17 cellular contexts compared by ENCODE assay signal in the genomic region with DNA sequence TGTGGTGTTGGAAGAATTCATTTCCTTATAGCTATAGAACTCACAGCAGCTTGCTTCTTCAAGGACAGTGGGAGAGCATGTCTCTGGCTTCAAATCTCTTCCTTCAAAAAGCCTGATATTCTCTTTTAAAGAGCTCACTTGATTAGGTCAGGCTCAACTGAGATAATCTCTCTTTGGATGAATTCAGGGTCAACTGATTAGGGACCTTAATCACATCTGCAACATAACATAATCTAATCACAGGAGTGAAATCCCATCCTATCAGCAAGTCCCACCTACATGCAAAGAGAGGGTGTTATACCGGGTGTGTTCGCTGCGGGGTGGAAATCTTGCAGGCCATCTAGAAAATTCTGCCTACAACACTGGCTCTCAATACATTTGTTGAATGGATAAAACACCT.
A peak's percentile ranks its signal among the peaks of the same experiment; 100 is the strongest.
DNase-seq lines count a peak whose midpoint lies in the region; ATAC-seq, FAIRE-seq and TF ChIP-seq lines count a peak whose summit lies in the region.
"Had no signal": no experiment of that assay in that cellular context is flagged by ENCODE, and none has a peak within 500 bp of the region (broad histone marks: within the 10 kb centered on the region; RNA-seq: fewer than 3 reads in every experiment).

No MANE protein-coding gene starts in this region.

- H3K4me1 Mint-ChIP-seq in nephron progenitor cell = peaks cover 51% of the 10 kb centered on the region

- no peak overlapping the region for H3K4me3 Mint-ChIP-seq in nephron progenitor cell
- H3K4me3 Mint-ChIP-seq: B cell; CD8-positive, alpha-beta T cell had no signal

- no peak for FAIRE-seq in HepG2 (lab: Jason Lieb, UNC)

- TF ChIP-seq CTCF in HepG2 (CRISPR knock-in tag; IDR thresholded peaks at IDR 0.05) = no peak
- TF ChIP-seq CTCF in right lobe of liver (IDR thresholded peaks at IDR 0.05) = no peak
- no peak for TF ChIP-seq CTCF in WERI-Rb-1 (IDR thresholded peaks at IDR 0.05; ENCODE audit: low read depth, low read length)
- no peak for TF ChIP-seq CTCF in nephron progenitor cell (IDR thresholded peaks at IDR 0.05)

- in situ Hi-C loops in HepG2 (cut with HindIII; ENCODE audit: extremely low pct_ligation_motif_present, low pct_unique_long_range_greater_than_20kb) = no loop called here

- H3K4me3 ChIP-seq in HepG2 (replicated peaks in 1 of 3; ENCODE audit: insufficient read depth in 1 of 3, low read depth in 2 of 3, low read length in 3 of 3) (no peak overlapping the region), right lobe of liver (no peak overlapping the region), WERI-Rb-1 (ENCODE audit: low read depth, low read length) (no peak overlapping the region)
- H3K4me3 ChIP-seq: BLaER1 treated with 17β-estradiol and CSF1 and Interleukin-3, amounts not matched to agents 10 nM and 100 nM had no signal

- CTCF ChIA-PET in HepG2 (lab: Yijun Ruan, JAX; ENCODE audit: low intra/inter-chr PET ratio, low total read pairs) = no interaction called here

- BruUV-seq in HepG2 (replicated peaks; lab: Mats Ljungman, UMichigan) = no TSS peak

- ATAC-seq in HepG2 (no peak), right lobe of liver (no peak), left colon (no peak), HG03175 (IDR thresholded peaks at IDR 0.05; ENCODE audit: unreplicated experiment) (no peak)
- ATAC-seq: CD8-positive, alpha-beta T cell; HCT116 had no signal

- TF ChIP-seq RAD21 in HepG2 (CRISPR knock-in tag; IDR thresholded peaks at IDR 0.05) = no peak

- H3K4me2 ChIP-seq in HepG2 (ENCODE audit: low read depth, low read length) = no peak overlapping the region
- H3K4me2 ChIP-seq: BLaER1 treated with 17β-estradiol and CSF1 and Interleukin-3, amounts not matched to agents 10 nM and 100 nM had no signal

- TF ChIP-seq POLR2A in HepG2 (IDR thresholded peaks at IDR 0.05; ENCODE audit: insufficient read depth in 1 of 2, low read depth in 2 of 2, low read length in 2 of 2) = no peak
- TF ChIP-seq POLR2A in right lobe of liver (IDR thresholded peaks at IDR 0.05) = no peak

- no peaks in the 10 kb centered on the region for H4K20me1 ChIP-seq in HepG2 (ENCODE audit: insufficient read depth, low read length)
- H4K20me1 ChIP-seq: BLaER1 treated with 17β-estradiol and CSF1 and Interleukin-3, amounts not matched to agents 10 nM and 100 nM had no signal

- H3K27ac ChIP-seq in HepG2 (ENCODE audit: extremely low read length, insufficient read depth, low read length) (no peak overlapping the region), right lobe of liver (no peak overlapping the region), WERI-Rb-1 (peak overlapping the region; percentile 14; the same call in 1 of the 2 replicates)
- H3K27ac ChIP-seq: BLaER1 treated with 17β-estradiol and CSF1 and Interleukin-3, amounts not matched to agents 10 nM and 100 nM had no signal

- H3K9me3 ChIP-seq in HepG2 (ENCODE audit: low read length) (no peaks in the 10 kb centered on the region), right lobe of liver (no peaks in the 10 kb centered on the region), WERI-Rb-1 (ENCODE audit: severe bottlenecking) (peaks cover 9% of the 10 kb centered on the region)

- intact Hi-C loops in HepG2 (cut with micrococcal nuclease; ENCODE audit: unreplicated experiment) (no loop called here), right lobe of liver (cut with DNase I) (no loop called here), left colon (cut with DNase I, micrococcal nuclease) (no loop called here)

- H3K36me3 Mint-ChIP-seq in nephron progenitor cell (ENCODE audit: low read depth) = peaks cover 6% of the 10 kb centered on the region
- H3K36me3 Mint-ChIP-seq: CD8-positive, alpha-beta T cell had no signal

- H2AFZ ChIP-seq in HepG2 (ENCODE audit: low read length) = no peak overlapping the region

- no peaks in the 10 kb centered on the region for H3K36me3 ChIP-seq in HepG2 (replicated peaks in 1 of 2; ENCODE audit: control insufficient read depth in 1 of 2, insufficient read depth in 2 of 2, low read length in 2 of 2)
- no peaks in the 10 kb centered on the region for H3K36me3 ChIP-seq in right lobe of liver
- H3K36me3 ChIP-seq in WERI-Rb-1 = no peaks in the 10 kb centered on the region
- H3K36me3 ChIP-seq: BLaER1 treated with 17β-estradiol and CSF1 and Interleukin-3, amounts not matched to agents 10 nM and 100 nM had no signal

- H3K79me2 ChIP-seq in HepG2 (ENCODE audit: insufficient read depth, low read length) = no peaks in the 10 kb centered on the region

- POLR2A ChIA-PET in HepG2 (lab: Yijun Ruan, JAX) = no interaction called here

- H3K27me3 Mint-ChIP-seq in nephron progenitor cell (ENCODE audit: low read depth, poor library complexity) = peaks cover 4% of the 10 kb centered on the region

- TF ChIP-seq EP300 in HepG2 (IDR thresholded peaks at IDR 0.05; ENCODE audit: low read depth in 2 of 2, low read length in 2 of 2) (no peak), HepG2 (CRISPR knock-in tag; IDR thresholded peaks at IDR 0.05; ENCODE audit: borderline replicate concordance) (no peak)

- WGBS in HepG2 (ENCODE audit: low lambda C conversion rate) = 91% methylated on average over 3 of the region's 3 CpGs
- no CpG with 5 or more reads among the region's 3 CpGs for WGBS in right lobe of liver (ENCODE audit: insufficient coverage, low coverage, low lambda C conversion rate, missing lambda C conversion rate)

- H3K9me3 Mint-ChIP-seq in nephron progenitor cell = peaks cover 12% of the 10 kb centered on the region

- DNase-seq in HepG2 (ENCODE audit: low spot score) (no peak), right lobe of liver (no peak), WERI-Rb-1 (no peak), nephron progenitor cell (no peak), left colon (no peak)
- no peak for DNase-seq in activated CD4-positive, alpha-beta T cell treated with anti-CD3 and anti-CD28 coated beads for 4 hours
- DNase-seq: 8988T; Calu3; CD8-positive, alpha-beta T cell; DMS79 treated with DMSO at 0.1 percent for 48 hours; GF-D8; GOT3; H7 had no signal

- H3K27me3 ChIP-seq in HepG2 (ENCODE audit: control insufficient read depth in 1 of 2, insufficient read depth in 2 of 2, low read length in 2 of 2) (peaks cover 7 to 28% of the 10 kb centered on the region in 2 experiments), right lobe of liver (no peaks in the 10 kb centered on the region), WERI-Rb-1 (ENCODE audit: insufficient read depth, low read depth, severe bottlenecking) (no peaks in the 10 kb centered on the region)
- H3K27me3 ChIP-seq: BLaER1 treated with 17β-estradiol and CSF1 and Interleukin-3, amounts not matched to agents 10 nM and 100 nM had no signal

- H3K4me1 ChIP-seq in HepG2 (ENCODE audit: insufficient read depth, low read length) = peaks cover 10% of the 10 kb centered on the region
- H3K4me1 ChIP-seq in right lobe of liver = peaks cover 0 to 5% (median 0%) of the 10 kb centered on the region in 4 donors

- H3K27ac Mint-ChIP-seq in nephron progenitor cell = peak overlapping the region; percentile 4
- H3K27ac Mint-ChIP-seq: B cell; CD8-positive, alpha-beta T cell had no signal

- H3K9ac ChIP-seq in HepG2 (ENCODE audit: insufficient read depth, low read depth, low read length) = no peak overlapping the region
- H3K9ac ChIP-seq: BLaER1 treated with 17β-estradiol and CSF1 and Interleukin-3, amounts not matched to agents 10 nM and 100 nM had no signal

TF ChIP-seq in HepG2, 621 proteins besides CTCF, POLR2A, EP300 and RAD21:
- TF ChIP-seq MED13 (CRISPR knock-in tag; IDR thresholded peaks at IDR 0.05) (no peak), ZNF772 (CRISPR knock-in tag; IDR thresholded peaks at IDR 0.05) (peak; percentile 53; the same call in 1 of the 2 replicates)
